ENCODE assay signal across 8 cellular contexts in the genomic region with DNA sequence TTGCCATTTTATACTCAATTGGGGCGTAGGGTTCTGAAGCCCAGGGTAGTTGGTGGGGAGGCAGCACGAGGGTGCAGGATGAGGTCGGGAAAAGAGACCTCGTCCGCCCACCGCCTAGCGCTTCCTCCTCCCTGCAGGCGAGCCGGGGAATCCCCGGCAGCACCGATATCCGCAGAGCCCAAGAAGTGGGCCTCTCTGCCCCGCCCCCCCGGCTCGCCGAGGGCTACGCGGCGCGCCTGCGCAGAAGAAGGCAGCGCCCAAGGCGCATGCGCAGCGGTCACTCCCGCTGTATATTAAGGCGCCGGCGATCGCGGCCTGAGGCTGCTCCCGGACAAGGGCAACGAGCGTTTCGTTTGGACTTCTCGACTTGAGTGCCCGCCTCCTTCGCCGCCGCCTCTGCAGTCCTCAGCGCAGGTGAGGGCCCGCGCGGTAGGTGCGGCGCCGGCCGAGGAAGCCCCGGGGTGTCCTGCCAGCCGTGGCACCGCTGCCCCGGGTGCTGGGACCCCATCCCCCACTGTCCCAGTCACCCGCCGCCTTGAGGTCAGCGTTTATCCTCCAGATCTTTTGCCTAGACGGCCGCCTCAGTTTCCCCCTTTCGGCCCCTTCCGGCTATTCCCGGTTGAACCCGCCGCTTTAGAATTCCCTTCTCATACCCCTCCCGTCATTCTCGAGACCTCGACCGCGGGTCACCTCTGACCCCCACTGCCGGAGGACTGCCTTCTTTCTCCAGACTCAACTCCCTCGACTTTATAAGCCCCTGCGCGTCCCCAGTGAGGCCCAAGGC. TPM values are rescaled to one million over a fixed set of nuclear protein-coding genes. Genes with fewer than 3 reads are reported as not detected.
A peak's percentile ranks its signal among the peaks of the same experiment; 100 is the strongest.
DNase-seq lines count a peak whose midpoint lies in the region; ATAC-seq and TF ChIP-seq lines count a peak whose summit lies in the region.

ALAS1 (plus strand) TSS at position 319 of the 784 bp plus-strand sequence. CDS start 1,082 bp downstream, outside the sequence.

- intact Hi-C loops in activated B cell treated with CpG ODN at 0.5 μM for 24 hours (cut with micrococcal nuclease) = loop anchor here (1.0 to 2.0 kb wide), 3 partner anchors 27 to 141 kb away; partner anchors contain the start of genes DUSP7, POC1A and TLR9

- H3K4me3 ChIP-seq in cardiac fibroblast (replicated peaks in 1 of 2; ENCODE audit: low read depth in 2 of 2, low read length in 2 of 2) = peak within 1 kb of the TSS; percentile 87 to 88

- peak within 1 kb of the TSS; percentile 97 for H3K4me3 Mint-ChIP-seq in activated B cell treated with CpG ODN at 0.5 μM for 24 hours

- H3K27me3 Mint-ChIP-seq in activated B cell treated with CpG ODN at 0.5 μM for 24 hours = no peaks in the 10 kb centered on the region

- DNase-seq in AG08396 (ENCODE audit: low spot score) (peak; percentile 99), NCI-H345 (lab: John Stamatoyannopoulos, UW) (peak; percentile 77), activated B cell treated with CpG ODN at 0.5 μM for 24 hours (peak; percentile 98), cardiac fibroblast (ENCODE audit: low read depth in 2 of 2) (peak; percentile 87 to 90), inferior parietal cortex (ENCODE audit: extremely low spot score) (peak; percentile 94)
- peak; percentile 89 to 92 for DNase-seq in stimulated activated CD4-positive, alpha-beta T cell treated with anti-CD3 and anti-CD28 coated beads, Interleukin-12 subunit alpha, Interleukin-12 subunit beta, amount 100 ng/mL, for 24 hours (ENCODE audit: low read depth in 2 of 2)

- CTCF ChIA-PET in activated B cell treated with CpG ODN at 0.5 μM for 24 hours (lab: Charles Lee) = interaction anchor here (1.5 kb wide), 1 partner anchor 141 kb away, joined by 3 read pairs; no protein-coding TSS in a partner anchor

- TF ChIP-seq CTCF in activated B cell treated with CpG ODN at 0.5 μM for 24 hours (IDR thresholded peaks at IDR 0.05) (no peak), cardiac fibroblast (IDR thresholded peaks at IDR 0.05; ENCODE audit: low read depth, low read length) (no peak)

- H3K36me3 Mint-ChIP-seq in activated B cell treated with CpG ODN at 0.5 μM for 24 hours (ENCODE audit: low read depth) = peaks cover 34% of the 10 kb centered on the region

- POLR2A ChIA-PET in activated B cell treated with CpG ODN at 0.5 μM for 24 hours (lab: Charles Lee) = interaction anchor here (0.6 to 2.0 kb wide), 5 partner anchors 22 to 202 kb away, joined by 3 to 8 read pairs (median 3); partner anchors contain the start of genes POC1A, RPL29 and TLR9

- H3K27ac Mint-ChIP-seq in activated B cell treated with CpG ODN at 0.5 μM for 24 hours = peak within 1 kb of the TSS; percentile 87

- peak; percentile 66 for ATAC-seq in GM18873 (IDR thresholded peaks at IDR 0.05; ENCODE audit: low FRiP score, unreplicated experiment)
- ATAC-seq in HG03135 (IDR thresholded peaks at IDR 0.05; ENCODE audit: unreplicated experiment) = peak; percentile 83
- peak; percentile 96 for ATAC-seq in activated B cell treated with CpG ODN at 0.5 μM for 24 hours (ENCODE audit: low read depth)

- H3K9me3 Mint-ChIP-seq in activated B cell treated with CpG ODN at 0.5 μM for 24 hours = no peaks in the 10 kb centered on the region

- H3K4me1 Mint-ChIP-seq in activated B cell treated with CpG ODN at 0.5 μM for 24 hours = peaks cover 38% of the 10 kb centered on the region

RNA-seq across cellular contexts. Expression of gene ALAS1, which starts in this region (rescaled TPM):
- total RNA-seq in activated B cell treated with CpG ODN at 0.5 μM for 24 hours = 25.9 and 27.6 TPM in 2 replicates

Comparison
In these comparisons a context has a peak if more than half of its experiments do, and no peak if none do; other contexts are left out.
1. Peak in every context shown above with its lines: DNase-seq, ATAC-seq and H3K4me3 ChIP-seq.